ENCODE assay signal across 2 cellular contexts in the genomic region with DNA sequence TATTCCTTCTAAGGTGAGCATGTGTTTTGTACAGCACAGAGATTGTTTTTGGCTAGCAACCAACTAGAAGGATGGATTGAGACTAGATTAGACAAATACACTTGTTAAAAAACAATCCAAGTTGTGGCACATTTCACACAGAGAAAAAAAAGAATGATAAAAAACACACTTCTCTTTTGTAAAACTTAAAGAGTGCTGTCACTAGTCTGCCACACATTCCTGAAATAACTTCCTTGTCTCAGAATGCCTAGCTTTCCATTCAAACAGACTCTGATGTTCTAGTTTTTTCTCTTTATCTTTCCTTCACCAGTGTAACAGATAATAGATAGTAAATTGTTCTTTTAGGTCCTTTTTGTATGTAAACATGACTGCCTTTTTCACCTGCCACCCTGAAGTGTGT.
A peak's percentile ranks its signal among the peaks of the same experiment; 100 is the strongest.
TF ChIP-seq lines count a peak whose summit lies in the region.

No MANE protein-coding gene starts in this region.

TF ChIP-seq in IMR-90, 13 proteins besides CTCF, POLR2A, EP300 and RAD21:
- TF ChIP-seq SMC3 (IDR thresholded peaks at IDR 0.05; ENCODE audit: low read depth, low read length) (no peak), MAZ (IDR thresholded peaks at IDR 0.05; ENCODE audit: borderline replicate concordance, low read depth, low read length) (no peak), RFX5 (IDR thresholded peaks at IDR 0.05; ENCODE audit: low read depth, low read length) (no peak), CEBPB (IDR thresholded peaks at IDR 0.05; ENCODE audit: low read depth, low read length) (no peak), NFE2L2 (IDR thresholded peaks at IDR 0.05; ENCODE audit: low read depth, low read length) (no peak), RCOR1 (IDR thresholded peaks at IDR 0.05; ENCODE audit: insufficient replicate concordance, low read length) (no peak), FOS (IDR thresholded peaks at IDR 0.05; ENCODE audit: low read depth, low read length) (no peak), BHLHE40 (IDR thresholded peaks at IDR 0.05; ENCODE audit: low read depth, low read length) (no peak), CHD1 (IDR thresholded peaks at IDR 0.05; ENCODE audit: low read depth, low read length) (no peak), MXI1 (IDR thresholded peaks at IDR 0.05; ENCODE audit: borderline replicate concordance, low read depth, low read length) (no peak), MAFK (IDR thresholded peaks at IDR 0.05; ENCODE audit: low read depth, low read length) (no peak)
- TF ChIP-seq, protein P1, sequence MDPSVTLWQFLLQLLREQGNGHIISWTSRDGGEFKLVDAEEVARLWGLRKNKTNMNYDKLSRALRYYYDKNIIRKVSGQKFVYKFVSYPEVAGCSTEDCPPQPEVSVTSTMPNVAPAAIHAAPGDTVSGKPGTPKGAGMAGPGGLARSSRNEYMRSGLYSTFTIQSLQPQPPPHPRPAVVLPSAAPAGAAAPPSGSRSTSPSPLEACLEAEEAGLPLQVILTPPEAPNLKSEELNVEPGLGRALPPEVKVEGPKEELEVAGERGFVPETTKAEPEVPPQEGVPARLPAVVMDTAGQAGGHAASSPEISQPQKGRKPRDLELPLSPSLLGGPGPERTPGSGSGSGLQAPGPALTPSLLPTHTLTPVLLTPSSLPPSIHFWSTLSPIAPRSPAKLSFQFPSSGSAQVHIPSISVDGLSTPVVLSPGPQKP (IDR thresholded peaks at IDR 0.05; ENCODE audit: borderline replicate concordance, low read depth, low read length), result no peak
- TF ChIP-seq, protein P2, sequence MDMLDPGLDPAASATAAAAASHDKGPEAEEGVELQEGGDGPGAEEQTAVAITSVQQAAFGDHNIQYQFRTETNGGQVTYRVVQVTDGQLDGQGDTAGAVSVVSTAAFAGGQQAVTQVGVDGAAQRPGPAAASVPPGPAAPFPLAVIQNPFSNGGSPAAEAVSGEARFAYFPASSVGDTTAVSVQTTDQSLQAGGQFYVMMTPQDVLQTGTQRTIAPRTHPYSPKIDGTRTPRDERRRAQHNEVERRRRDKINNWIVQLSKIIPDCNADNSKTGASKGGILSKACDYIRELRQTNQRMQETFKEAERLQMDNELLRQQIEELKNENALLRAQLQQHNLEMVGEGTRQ (IDR thresholded peaks at IDR 0.05; ENCODE audit: low read depth, low read length), result no peak

TF ChIP-seq in H1, 55 proteins besides CTCF, POLR2A, EP300 and RAD21:
- TF ChIP-seq ASH2L (IDR thresholded peaks at IDR 0.05; ENCODE audit: low read length), result no peak
- peak; percentile 76 for TF ChIP-seq TEAD4 (IDR thresholded peaks at IDR 0.05; ENCODE audit: low read depth, low read length)
